In the genomic region with DNA sequence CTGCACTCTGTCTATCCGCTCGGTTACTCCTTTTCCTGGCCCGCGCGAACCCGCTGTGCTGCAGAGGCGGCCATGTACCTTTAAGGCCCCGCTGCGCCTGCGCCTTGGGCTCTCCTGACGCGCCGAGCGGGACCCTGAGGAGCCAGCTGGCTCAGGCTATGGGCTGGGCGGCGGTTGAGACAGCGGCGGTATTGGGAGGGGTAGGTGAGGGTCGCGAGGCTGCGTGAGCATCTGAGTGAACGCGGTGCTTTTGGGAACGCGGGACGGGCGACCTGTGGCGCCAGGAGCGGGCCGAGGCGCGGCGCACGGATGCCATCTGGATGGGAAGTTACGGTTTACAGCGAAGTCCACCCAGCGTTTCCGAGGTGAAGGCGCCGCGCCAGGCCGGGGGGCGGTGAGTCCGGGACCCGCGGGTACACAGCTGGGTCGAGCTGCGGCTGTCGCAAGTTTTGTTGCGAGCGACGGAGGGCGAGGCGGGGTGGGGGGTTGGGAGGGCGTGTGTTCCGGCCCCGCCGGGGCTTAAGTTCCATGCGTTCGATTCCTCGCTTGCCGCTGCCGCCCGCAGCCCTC, we compare ENCODE assay signal across 8 cellular contexts. TPM values are rescaled to one million over a fixed set of nuclear protein-coding genes. Genes with fewer than 3 reads are reported as not detected.
A peak's percentile ranks its signal among the peaks of the same experiment; 100 is the strongest.
DNase-seq lines count a peak whose midpoint lies in the region; ATAC-seq and TF ChIP-seq lines count a peak whose summit lies in the region.
"Not testable (repeated sequence)": the region's sequence is repeated elsewhere in the genome, so short reads cannot be mapped to it uniquely, and the experiment has no call there.

A gene with protein sequence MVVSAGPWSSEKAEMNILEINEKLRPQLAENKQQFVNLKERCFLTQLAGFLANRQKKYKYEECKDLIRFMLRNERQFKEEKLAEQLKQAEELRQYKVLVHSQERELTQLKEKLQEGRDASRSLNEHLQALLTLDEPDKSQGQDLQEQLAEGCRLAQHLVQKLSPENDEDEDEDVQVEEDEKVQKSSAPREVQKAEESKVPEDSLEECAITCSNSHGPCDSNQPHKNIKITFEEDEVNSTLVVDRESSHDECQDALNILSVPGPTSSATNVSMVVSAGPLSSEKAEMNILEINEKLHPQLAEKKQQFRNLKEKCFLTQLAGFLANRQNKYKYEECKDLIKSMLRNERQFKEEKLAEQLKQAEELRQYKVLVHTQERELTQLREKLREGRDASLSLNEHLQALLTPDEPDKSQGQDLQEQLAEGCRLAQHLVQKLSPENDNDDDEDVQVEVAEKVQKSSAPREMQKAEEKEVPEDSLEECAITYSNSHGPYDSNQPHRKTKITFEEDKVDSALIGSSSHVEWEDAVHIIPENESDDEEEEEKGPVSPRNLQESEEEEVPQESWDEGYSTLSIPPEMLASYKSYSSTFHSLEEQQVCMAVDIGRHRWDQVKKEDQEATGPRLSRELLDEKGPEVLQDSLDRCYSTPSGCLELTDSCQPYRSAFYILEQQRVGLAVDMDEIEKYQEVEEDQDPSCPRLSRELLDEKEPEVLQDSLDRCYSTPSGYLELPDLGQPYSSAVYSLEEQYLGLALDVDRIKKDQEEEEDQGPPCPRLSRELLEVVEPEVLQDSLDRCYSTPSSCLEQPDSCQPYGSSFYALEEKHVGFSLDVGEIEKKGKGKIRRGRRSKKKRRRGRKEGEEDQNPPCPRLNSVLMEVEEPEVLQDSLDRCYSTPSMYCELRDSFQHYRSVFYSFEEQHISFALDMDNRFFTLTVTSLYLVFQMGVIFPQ (plus strand): TSS at position 125 of the 570 bp plus-strand sequence. CDS start 21,488 bp downstream, outside the sequence.

- H3K4me2 ChIP-seq in OCI-LY1 (ENCODE audit: low read length): peak within 1 kb of the TSS; percentile 76

- WGBS in ectodermal cell, 2 experiments: 0% methylated on average over 33 to 36 of the region's 64 CpGs
- WGBS in lower leg skin, 2 donors: no CpG with 5 or more reads among the region's 64 CpGs

- intact Hi-C loops in lower leg skin (cut with DNase I; ENCODE audit: low total_unique reads): not testable (repeated sequence)

- not testable (repeated sequence) for DNase-seq in AG04450 (ENCODE audit: low read depth, low spot score)
- peak; percentile 33 to 35 for DNase-seq in activated CD8-positive, alpha-beta memory T cell treated with anti-CD3 and anti-CD28 coated beads for 4 hours (ENCODE audit: low read depth in 2 of 2)
- DNase-seq in lower leg skin (ENCODE audit: low spot score in 2 of 2): peak; percentile 59 to 92
- DNase-seq in stimulated activated CD4-positive, alpha-beta T cell treated with anti-CD3 and anti-CD28 coated beads, Interleukin-1b, Interleukin-23, amount 100 ng/mL, for 48 hours: peak; percentile 76

- TF ChIP-seq POLR2A in lower leg skin (IDR thresholded peaks at IDR 0.05): not testable (repeated sequence)

- H3K4me1 ChIP-seq in OCI-LY1 (ENCODE audit: insufficient read depth, low read length, severe bottlenecking); ectodermal cell (ENCODE audit: control insufficient read depth, insufficient read depth, low read length): not testable (repeated sequence)

- H3K9ac ChIP-seq in OCI-LY1 (ENCODE audit: low read length): peak within 1 kb of the TSS; percentile 59

- H3K27ac ChIP-seq in AG04450 (ENCODE audit: low read depth, low read length) (peak within 1 kb of the TSS; percentile 65), OCI-LY1 (ENCODE audit: low read depth, low read length, poor library complexity, severe bottlenecking) (peak within 1 kb of the TSS; percentile 30)
- not testable (repeated sequence) for H3K27ac ChIP-seq in ectodermal cell (ENCODE audit: insufficient read depth, low read depth, low read length, poor library complexity, severe bottlenecking)

- not testable (repeated sequence) for H4K20me1 ChIP-seq in OCI-LY1 (ENCODE audit: insufficient read depth, low read length)

- POLR2A ChIA-PET in AG04450 (lab: Yijun Ruan, JAX): not testable (repeated sequence)

- H3K79me2 ChIP-seq in OCI-LY1 (ENCODE audit: insufficient read depth, low read length): not testable (repeated sequence)

- ATAC-seq in GM19455 (IDR thresholded peaks at IDR 0.05; ENCODE audit: unreplicated experiment) (peak; percentile 99), HG03457 (IDR thresholded peaks at IDR 0.05; ENCODE audit: unreplicated experiment) (peak; percentile 98)

- not testable (repeated sequence) for H3K9me3 ChIP-seq in AG04450 (ENCODE audit: control insufficient read depth, insufficient read depth, low read length); OCI-LY1 (ENCODE audit: low read length); ectodermal cell (ENCODE audit: control insufficient read depth, low read length)

- not testable (repeated sequence) for H3K36me3 ChIP-seq in OCI-LY1 (ENCODE audit: insufficient read depth, low read length); ectodermal cell (ENCODE audit: control insufficient read depth, insufficient read depth, low read length)

- H3K9me2 ChIP-seq in OCI-LY1 (ENCODE audit: low read depth, low read length): not testable (repeated sequence)

- peak within 1 kb of the TSS; percentile 61 for H3K4me3 ChIP-seq in AG04450 (ENCODE audit: low read depth, low read length)
- peak within 1 kb of the TSS; percentile 64 for H3K4me3 ChIP-seq in OCI-LY1 (ENCODE audit: low read depth, low read length, poor library complexity, severe bottlenecking)
- peak within 1 kb of the TSS; percentile 43 for H3K4me3 ChIP-seq in ectodermal cell (ENCODE audit: insufficient read depth, low read depth, low read length)
- peak within 1 kb of the TSS; percentile 56 for H3K4me3 ChIP-seq in lower leg skin (ENCODE audit: low read depth, poor library complexity, severe bottlenecking)

- not testable (repeated sequence) for H3F3A ChIP-seq in OCI-LY1 (ENCODE audit: insufficient read depth, low read length)

- TF ChIP-seq CTCF in AG04450 (IDR thresholded peaks at IDR 0.05; ENCODE audit: low read depth, low read length); OCI-LY1 (IDR thresholded peaks at IDR 0.05; ENCODE audit: low read length); lower leg skin (IDR thresholded peaks at IDR 0.05): not testable (repeated sequence)

- not testable (repeated sequence) for H3K27me3 ChIP-seq in AG04450 (ENCODE audit: control insufficient read depth, insufficient read depth, low read length); OCI-LY1 (ENCODE audit: insufficient read depth, low read length); ectodermal cell (ENCODE audit: control insufficient read depth, insufficient read depth, low read length, poor library complexity, severe bottlenecking)

- CTCF ChIA-PET in AG04450 (lab: Charles Lee): not testable (repeated sequence)

- H2AFZ ChIP-seq in OCI-LY1 (ENCODE audit: low read length): not testable (repeated sequence)

RNA-seq across cellular contexts. Expression of the gene that starts here (rescaled TPM):
- polyA plus RNA-seq in AG04450 (2011; rRNA removed): 25.4 and 30.1 TPM in 2 replicates
- 9.4 and 13.6 TPM in 2 replicates for polyA minus RNA-seq in AG04450 (2011; rRNA and poly(A)+ RNA removed)
- polyA plus RNA-seq in ectodermal cell (2013, experiment 1 of 4): 8.6 TPM
- polyA plus RNA-seq in ectodermal cell (2013, experiment 2 of 4): 8.5 TPM
- 6.5 TPM for polyA plus RNA-seq in ectodermal cell (2013, experiment 3 of 4)
- 7.1 TPM for polyA plus RNA-seq in ectodermal cell (2013, experiment 4 of 4)
- 10 to 100 TPM in 1 of 4 donors, 1 to 10 TPM in 3; 4.9 to 11.4 (median 7.9) TPM for total RNA-seq in lower leg skin
